In the genomic region with DNA sequence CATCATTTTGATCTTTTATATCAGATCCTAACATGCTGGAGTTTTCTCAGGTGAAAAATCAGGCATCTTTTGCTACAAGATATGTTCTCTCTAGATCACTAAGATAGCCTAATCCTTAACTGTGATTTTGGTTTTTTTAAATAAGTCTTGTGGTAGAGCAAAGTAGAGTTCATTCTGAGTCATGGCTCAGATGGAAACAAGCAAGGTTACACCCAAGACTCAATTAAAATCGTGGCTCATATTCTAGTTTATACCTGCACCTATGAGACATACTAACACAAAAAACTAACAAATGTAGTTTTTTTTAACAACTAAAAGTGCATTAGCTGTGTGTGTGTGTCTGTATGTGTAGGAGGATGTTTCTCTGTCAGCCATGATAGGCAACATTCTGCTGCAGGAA, we compare ENCODE assay signal across 8 cellular contexts.
"Had no signal": no experiment of that assay in that cellular context is flagged by ENCODE, and none has a peak within 500 bp of the region (broad histone marks: within the 10 kb centered on the region; RNA-seq: fewer than 3 reads in every experiment).

No MANE protein-coding gene starts in this region.

- H3K4me2 ChIP-seq: hepatocyte, neural progenitor cell had no signal

- H3K27me3 ChIP-seq: brain microvascular endothelial cell, hepatocyte, neural progenitor cell had no signal

- H3K9ac ChIP-seq: neural progenitor cell had no signal

- H3K4me1 ChIP-seq: neural progenitor cell had no signal

- H3K9me3 ChIP-seq: ovary had no signal

- H3K79me2 ChIP-seq: hepatocyte had no signal

- H3K36me3 ChIP-seq: brain microvascular endothelial cell, neural progenitor cell, ovary had no signal

- DNase-seq: activated naive CD4-positive, alpha-beta T cell treated with anti-CD3 and anti-CD28 coated beads, Interleukin-2, amount 10 ng/mL, durations not matched to agents 7 days and 5 days; brain microvascular endothelial cell; kidney glomerular epithelial cell; ovary; stimulated activated CD4-positive, alpha-beta T cell treated with anti-CD3 and anti-CD28 coated beads, Interleukin-15, amount 100 ng/mL, for 24 hours; stimulated activated CD4-positive, alpha-beta T cell treated with anti-CD3 and anti-CD28 coated beads, Interleukin-4, amount 100 ng/mL, for 24 hours had no signal

- H3K27ac ChIP-seq: brain microvascular endothelial cell, hepatocyte, neural progenitor cell, ovary had no signal

- H3K4me3 ChIP-seq: hepatocyte, neural progenitor cell, ovary had no signal

- H2AFZ ChIP-seq: hepatocyte, neural progenitor cell had no signal
